ENCODE assay signal across 16 cellular contexts in the genomic region with DNA sequence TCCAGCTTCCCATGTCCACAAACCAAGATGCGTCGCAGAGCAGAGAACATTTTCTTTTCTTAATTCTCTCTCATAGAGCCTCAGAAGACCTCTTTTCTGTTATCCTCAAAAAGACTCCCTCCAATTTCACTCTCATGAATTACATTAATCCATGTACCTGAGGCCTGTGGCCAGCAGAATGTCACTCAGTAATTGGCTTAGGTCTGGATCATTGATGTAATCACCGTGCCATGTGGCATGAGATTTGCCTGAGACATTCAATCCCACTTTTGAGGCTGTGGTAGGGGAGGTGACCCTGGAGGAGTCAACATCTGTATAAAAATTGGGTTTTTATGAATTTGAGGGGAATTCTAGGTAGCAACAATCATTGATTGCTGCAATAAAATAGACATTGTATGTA.
DNase-seq lines count a peak whose midpoint lies in the region; ATAC-seq, FAIRE-seq and TF ChIP-seq lines count a peak whose summit lies in the region.
"Had no signal": no experiment of that assay in that cellular context is flagged by ENCODE, and none has a peak within 500 bp of the region (broad histone marks: within the 10 kb centered on the region; RNA-seq: fewer than 3 reads in every experiment).

No MANE protein-coding gene starts in this region.

- no peak overlapping the region; the same call in 1 of the 2 replicates for H2AFZ ChIP-seq in GM23338
- H2AFZ ChIP-seq: GM23248 had no signal

- H3K36me3 ChIP-seq in GM23338 (ENCODE audit: insufficient read depth) (no peaks in the 10 kb centered on the region), bronchial epithelial cell (ENCODE audit: control insufficient read depth, insufficient read depth, low read length) (no peaks in the 10 kb centered on the region)
- H3K36me3 ChIP-seq: BLaER1 treated with 17β-estradiol and CSF1 and Interleukin-3, amounts not matched to agents 10 nM and 100 nM had no signal

- POLR2A ChIA-PET in RWPE1 (lab: Yijun Ruan, JAX; ENCODE audit: low non-redundant PET): no interaction called here

- no peaks in the 10 kb centered on the region for H3K27me3 Mint-ChIP-seq in GM23338 (ENCODE audit: insufficient read depth, low read depth, poor library complexity)
- H3K27me3 Mint-ChIP-seq in osteocyte (ENCODE audit: unreplicated experiment): no peaks in the 10 kb centered on the region

- TF ChIP-seq CTCF in GM23338 (conservative IDR thresholded peaks at IDR 0.05; ENCODE audit: low read depth in 2 of 2) (no peak), bronchial epithelial cell (IDR thresholded peaks at IDR 0.05; ENCODE audit: insufficient read depth, low read length, severe bottlenecking) (no peak), osteocyte (IDR thresholded peaks at IDR 0.05) (no peak), RWPE1 (conservative IDR thresholded peaks at IDR 0.05; ENCODE audit: low read depth) (no peak)

- no peaks in the 10 kb centered on the region for H3K9me2 ChIP-seq in GM23338 (ENCODE audit: insufficient read depth)

- DNase-seq in GM23338 (ENCODE audit: low spot score) (no peak), NCI-H82 treated with DMSO at 0.1 percent for 48 hours (lab: John Stamatoyannopoulos, UW; ENCODE audit: unreplicated experiment) (peak; percentile 80), bronchial epithelial cell (ENCODE audit: low read depth) (no peak), osteocyte (ENCODE audit: extremely low spot score, unreplicated experiment) (no peak), DMS153 (lab: John Stamatoyannopoulos, UW) (no peak), RWPE1 (ENCODE audit: low spot score) (no peak)
- DNase-seq: Calu3; CD8-positive, alpha-beta T cell; DMS 273 treated with DMSO at 0.1 percent for 48 hours; GM23248 had no signal

- H3K4me1 Mint-ChIP-seq in GM23338 (peaks cover 14% of the 10 kb centered on the region), osteocyte (ENCODE audit: unreplicated experiment) (peaks cover 18% of the 10 kb centered on the region)
- H3K4me1 Mint-ChIP-seq: B cell had no signal

- H3K9me3 Mint-ChIP-seq in GM23338: no peaks in the 10 kb centered on the region
- no peaks in the 10 kb centered on the region for H3K9me3 Mint-ChIP-seq in osteocyte (ENCODE audit: unreplicated experiment)
- H3K9me3 Mint-ChIP-seq: CD8-positive, alpha-beta T cell had no signal

- ATAC-seq in GM23338 (no peak), GM21717 (IDR thresholded peaks at IDR 0.05; ENCODE audit: unreplicated experiment) (no peak)
- ATAC-seq: CD8-positive, alpha-beta T cell had no signal

- H3K4me3 ChIP-seq in GM23338: no peak overlapping the region
- H3K4me3 ChIP-seq in bronchial epithelial cell (ENCODE audit: low read depth, low read length): no peak overlapping the region
- H3K4me3 ChIP-seq: BLaER1 treated with 17β-estradiol and CSF1 and Interleukin-3, amounts not matched to agents 10 nM and 100 nM; GM23248 had no signal

- H3K27ac ChIP-seq in GM23338 (ENCODE audit: low read depth) (no peak overlapping the region), RWPE1 (no peak overlapping the region)
- H3K27ac ChIP-seq: BLaER1 treated with 17β-estradiol and CSF1 and Interleukin-3, amounts not matched to agents 10 nM and 100 nM; GM23248 had no signal

- no peaks in the 10 kb centered on the region for H4K20me1 ChIP-seq in GM23338 (replicated peaks; ENCODE audit: insufficient read depth)
- H4K20me1 ChIP-seq: BLaER1 treated with 17β-estradiol and CSF1 and Interleukin-3, amounts not matched to agents 10 nM and 100 nM had no signal

- CTCF ChIA-PET in RWPE1 (lab: Yijun Ruan, JAX): no interaction called here

- no peaks in the 10 kb centered on the region for H3K79me2 ChIP-seq in GM23338 (replicated peaks; ENCODE audit: insufficient read depth)

- peak overlapping the region; percentile 31; the same call in 1 of the 2 replicates for H3K27ac Mint-ChIP-seq in GM23338
- H3K27ac Mint-ChIP-seq in osteocyte (ENCODE audit: unreplicated experiment): peak overlapping the region; percentile 18
- H3K27ac Mint-ChIP-seq: B cell; CD8-positive, alpha-beta T cell had no signal

- H3K36me3 Mint-ChIP-seq in GM23338 (ENCODE audit: low read depth): no peaks in the 10 kb centered on the region
- no peaks in the 10 kb centered on the region for H3K36me3 Mint-ChIP-seq in osteocyte (ENCODE audit: unreplicated experiment)
- H3K36me3 Mint-ChIP-seq: CD8-positive, alpha-beta T cell had no signal

- no peaks in the 10 kb centered on the region for H3K27me3 ChIP-seq in GM23338 (ENCODE audit: insufficient read depth)
- no peaks in the 10 kb centered on the region for H3K27me3 ChIP-seq in bronchial epithelial cell (ENCODE audit: control insufficient read depth, insufficient read depth, low read length)
- H3K27me3 ChIP-seq: BLaER1 treated with 17β-estradiol and CSF1 and Interleukin-3, amounts not matched to agents 10 nM and 100 nM had no signal

- peaks cover 7% of the 10 kb centered on the region; the same call in 1 of the 2 replicates for H3K4me1 ChIP-seq in GM23338 (ENCODE audit: insufficient read depth)
- H3K4me1 ChIP-seq: BLaER1 treated with 17β-estradiol and CSF1 and Interleukin-3, amounts not matched to agents 10 nM and 100 nM had no signal

- H3K4me2 ChIP-seq in GM23338: no peak overlapping the region
- H3K4me2 ChIP-seq: BLaER1 treated with 17β-estradiol and CSF1 and Interleukin-3, amounts not matched to agents 10 nM and 100 nM had no signal

- FAIRE-seq in bronchial epithelial cell (lab: Jason Lieb, UNC): peak; percentile 64
- FAIRE-seq: G401.6, GM12891, H54 had no signal

- no peak overlapping the region for H3K4me3 Mint-ChIP-seq in GM23338
- H3K4me3 Mint-ChIP-seq in osteocyte (ENCODE audit: unreplicated experiment): no peak overlapping the region
- H3K4me3 Mint-ChIP-seq: B cell; CD8-positive, alpha-beta T cell had no signal

- H3F3A ChIP-seq in GM23338 (replicated peaks; ENCODE audit: low read depth): no peaks in the 10 kb centered on the region

TF ChIP-seq in GM23338, 12 proteins besides CTCF, POLR2A, EP300 and RAD21:
- no peak for TF ChIP-seq JUNB (IDR thresholded peaks at IDR 0.05; ENCODE audit: unreplicated experiment)
- TF ChIP-seq, protein P1, sequence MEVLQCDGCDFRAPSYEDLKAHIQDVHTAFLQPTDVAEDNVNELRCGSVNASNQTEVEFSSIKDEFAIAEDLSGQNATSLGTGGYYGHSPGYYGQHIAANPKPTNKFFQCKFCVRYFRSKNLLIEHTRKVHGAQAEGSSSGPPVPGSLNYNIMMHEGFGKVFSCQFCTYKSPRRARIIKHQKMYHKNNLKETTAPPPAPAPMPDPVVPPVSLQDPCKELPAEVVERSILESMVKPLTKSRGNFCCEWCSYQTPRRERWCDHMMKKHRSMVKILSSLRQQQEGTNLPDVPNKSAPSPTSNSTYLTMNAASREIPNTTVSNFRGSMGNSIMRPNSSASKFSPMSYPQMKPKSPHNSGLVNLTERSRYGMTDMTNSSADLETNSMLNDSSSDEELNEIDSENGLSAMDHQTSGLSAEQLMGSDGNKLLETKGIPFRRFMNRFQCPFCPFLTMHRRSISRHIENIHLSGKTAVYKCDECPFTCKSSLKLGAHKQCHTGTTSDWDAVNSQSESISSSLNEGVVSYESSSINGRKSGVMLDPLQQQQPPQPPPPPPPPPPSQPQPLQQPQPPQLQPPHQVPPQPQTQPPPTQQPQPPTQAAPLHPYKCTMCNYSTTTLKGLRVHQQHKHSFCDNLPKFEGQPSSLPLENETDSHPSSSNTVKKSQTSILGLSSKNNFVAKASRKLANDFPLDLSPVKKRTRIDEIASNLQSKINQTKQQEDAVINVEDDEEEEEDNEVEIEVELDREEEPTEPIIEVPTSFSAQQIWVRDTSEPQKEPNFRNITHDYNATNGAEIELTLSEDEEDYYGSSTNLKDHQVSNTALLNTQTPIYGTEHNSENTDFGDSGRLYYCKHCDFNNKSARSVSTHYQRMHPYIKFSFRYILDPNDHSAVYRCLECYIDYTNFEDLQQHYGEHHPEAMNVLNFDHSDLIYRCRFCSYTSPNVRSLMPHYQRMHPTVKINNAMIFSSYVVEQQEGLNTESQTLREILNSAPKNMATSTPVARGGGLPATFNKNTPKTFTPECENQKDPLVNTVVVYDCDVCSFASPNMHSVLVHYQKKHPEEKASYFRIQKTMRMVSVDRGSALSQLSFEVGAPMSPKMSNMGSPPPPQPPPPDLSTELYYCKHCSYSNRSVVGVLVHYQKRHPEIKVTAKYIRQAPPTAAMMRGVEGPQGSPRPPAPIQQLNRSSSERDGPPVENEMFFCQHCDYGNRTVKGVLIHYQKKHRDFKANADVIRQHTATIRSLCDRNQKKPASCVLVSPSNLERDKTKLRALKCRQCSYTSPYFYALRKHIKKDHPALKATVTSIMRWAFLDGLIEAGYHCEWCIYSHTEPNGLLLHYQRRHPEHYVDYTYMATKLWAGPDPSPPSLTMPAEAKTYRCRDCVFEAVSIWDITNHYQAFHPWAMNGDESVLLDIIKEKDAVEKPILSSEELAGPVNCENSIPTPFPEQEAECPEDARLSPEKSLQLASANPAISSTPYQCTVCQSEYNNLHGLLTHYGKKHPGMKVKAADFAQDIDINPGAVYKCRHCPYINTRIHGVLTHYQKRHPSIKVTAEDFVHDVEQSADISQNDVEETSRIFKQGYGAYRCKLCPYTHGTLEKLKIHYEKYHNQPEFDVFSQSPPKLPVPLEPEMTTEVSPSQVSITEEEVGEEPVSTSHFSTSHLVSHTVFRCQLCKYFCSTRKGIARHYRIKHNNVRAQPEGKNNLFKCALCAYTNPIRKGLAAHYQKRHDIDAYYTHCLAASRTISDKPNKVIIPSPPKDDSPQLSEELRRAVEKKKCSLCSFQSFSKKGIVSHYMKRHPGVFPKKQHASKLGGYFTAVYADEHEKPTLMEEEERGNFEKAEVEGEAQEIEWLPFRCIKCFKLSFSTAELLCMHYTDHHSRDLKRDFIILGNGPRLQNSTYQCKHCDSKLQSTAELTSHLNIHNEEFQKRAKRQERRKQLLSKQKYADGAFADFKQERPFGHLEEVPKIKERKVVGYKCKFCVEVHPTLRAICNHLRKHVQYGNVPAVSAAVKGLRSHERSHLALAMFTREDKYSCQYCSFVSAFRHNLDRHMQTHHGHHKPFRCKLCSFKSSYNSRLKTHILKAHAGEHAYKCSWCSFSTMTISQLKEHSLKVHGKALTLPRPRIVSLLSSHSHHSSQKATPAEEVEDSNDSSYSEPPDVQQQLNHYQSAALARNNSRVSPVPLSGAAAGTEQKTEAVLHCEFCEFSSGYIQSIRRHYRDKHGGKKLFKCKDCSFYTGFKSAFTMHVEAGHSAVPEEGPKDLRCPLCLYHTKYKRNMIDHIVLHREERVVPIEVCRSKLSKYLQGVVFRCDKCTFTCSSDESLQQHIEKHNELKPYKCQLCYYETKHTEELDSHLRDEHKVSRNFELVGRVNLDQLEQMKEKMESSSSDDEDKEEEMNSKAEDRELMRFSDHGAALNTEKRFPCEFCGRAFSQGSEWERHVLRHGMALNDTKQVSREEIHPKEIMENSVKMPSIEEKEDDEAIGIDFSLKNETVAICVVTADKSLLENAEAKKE (CRISPR knock-in tag; IDR thresholded peaks at IDR 0.05): no peak
